Comparison of ENCODE assay signal across 13 cellular contexts in genomic region chr9:104073098-104073769, GRCh38.
"Had no signal": no experiment of that assay in that cellular context is flagged by ENCODE, and none has a peak within 500 bp of the region (broad histone marks: within the 10 kb centered on the region; RNA-seq: fewer than 3 reads in every experiment).

No MANE protein-coding gene starts in this region.

- DNase-seq: caudate nucleus; colonic mucosa; dermis blood vessel endothelial cell; immature natural killer cell; mammary epithelial cell; naive thymus-derived CD4-positive, alpha-beta T cell; nephron progenitor cell; psoas muscle; retina; small intestine; stimulated activated CD4-positive, alpha-beta T cell treated with anti-CD3 and anti-CD28 coated beads, Interleukin-12 subunit alpha, Interleukin-12 subunit beta, amount 100 ng/mL, for 4 hours; stimulated activated naive CD4-positive, alpha-beta T cell; stomach had no signal

- H3K36me3 ChIP-seq: colonic mucosa, stomach had no signal

- ATAC-seq: naive thymus-derived CD4-positive, alpha-beta T cell had no signal

- H3K4me3 ChIP-seq: colonic mucosa, psoas muscle, stomach had no signal

- H3K9me3 ChIP-seq: colonic mucosa, psoas muscle, stomach had no signal

- H3K4me1 ChIP-seq: colonic mucosa had no signal

- H3K27ac ChIP-seq: colonic mucosa, psoas muscle, stomach had no signal

- H3K27me3 ChIP-seq: colonic mucosa, stomach had no signal
